ENCODE assay signal across 8 cellular contexts in the genomic region with DNA sequence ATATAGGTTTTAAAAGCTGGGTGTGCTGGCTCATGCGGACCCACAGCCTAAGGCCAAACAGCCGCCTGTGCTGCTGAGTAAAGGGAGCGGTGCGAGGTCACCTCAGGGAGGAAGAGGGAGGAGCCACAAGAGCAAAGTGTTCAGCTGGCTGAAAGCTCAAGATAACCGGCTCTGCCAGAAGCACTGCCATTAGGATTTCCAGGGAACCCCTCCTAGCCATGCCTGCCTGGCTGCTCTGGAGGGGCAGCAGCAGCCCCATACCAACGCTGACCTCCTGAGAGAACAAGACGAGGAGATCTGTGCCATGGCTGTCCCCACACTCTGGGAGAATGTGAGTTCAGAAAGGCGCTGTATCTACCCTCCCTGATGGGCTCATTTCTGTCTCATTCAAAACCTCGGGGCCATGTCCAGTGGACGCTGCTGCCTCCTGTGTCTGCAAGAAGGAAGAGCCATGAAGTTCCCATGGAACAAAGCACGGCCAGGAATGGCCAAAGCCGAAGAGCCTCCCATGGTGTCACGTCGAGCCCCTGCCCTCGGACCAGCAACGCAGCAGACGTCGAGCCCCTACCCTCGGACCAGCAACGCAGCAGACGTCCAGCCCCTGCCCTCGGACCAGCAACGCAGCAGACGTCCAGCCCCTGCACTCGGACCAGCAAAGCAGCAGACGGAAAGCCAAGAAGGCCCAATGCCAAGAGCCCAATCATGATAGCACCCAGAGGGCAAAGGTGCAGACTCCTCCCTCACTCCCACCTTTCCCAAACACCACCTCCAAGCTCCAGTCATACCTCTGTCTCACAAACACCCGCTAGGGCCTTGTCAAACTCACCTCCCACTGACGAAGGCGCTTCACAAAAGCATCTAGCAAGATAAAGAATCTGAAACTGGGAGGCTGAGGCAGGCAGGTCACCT.
A peak's percentile ranks its signal among the peaks of the same experiment; 100 is the strongest.
DNase-seq lines count a peak whose midpoint lies in the region; ATAC-seq, FAIRE-seq and TF ChIP-seq lines count a peak whose summit lies in the region.

No MANE protein-coding gene starts in this region.

- H3K9me3 ChIP-seq in HEK293 (ENCODE audit: control insufficient read depth, insufficient read depth, low read depth, low read length): no peaks in the 10 kb centered on the region
- H3K9me3 ChIP-seq in esophagus squamous epithelium: no peaks in the 10 kb centered on the region
- H3K9me3 ChIP-seq in trophoblast cell (ENCODE audit: insufficient read depth, low read depth, low read length): no peaks in the 10 kb centered on the region

- H3K4me3 ChIP-seq in HEK293 (ENCODE audit: low read depth, low read length) (no peak overlapping the region), esophagus squamous epithelium (peak overlapping the region in 1 of 4 donors; percentile 7), trophoblast cell (ENCODE audit: low read depth, low read length) (no peak overlapping the region)

- H3K27ac ChIP-seq in HEK293 (ENCODE audit: extremely low read depth, low read depth, low read length): peak overlapping the region; percentile 34; the same call in 1 of the 2 replicates
- H3K27ac ChIP-seq in esophagus squamous epithelium: peak overlapping the region; percentile 76 to 87 (median 82)
- H3K27ac ChIP-seq in trophoblast cell (ENCODE audit: low read depth, low read length): peak overlapping the region; percentile 46

- intact Hi-C loops in esophagus squamous epithelium (cut with DNase I): no loop called here

- H4K91ac ChIP-seq in trophoblast cell (ENCODE audit: low read depth, low read length): no peak overlapping the region

- H3K9ac ChIP-seq in trophoblast cell (ENCODE audit: low read length): no peak overlapping the region

- H3K79me2 ChIP-seq in trophoblast cell (ENCODE audit: control insufficient read depth, insufficient read depth, low read length, poor library complexity): peaks cover 40% of the 10 kb centered on the region

- H3K9me3 Mint-ChIP-seq in T-helper 1 cell treated with Interleukin-12 subunit alpha and Interleukin-12 subunit beta and Interleukin-4 antibody, amounts not matched to agents 30 μg/mL and 1 μg/mL, for 36 hours: no peaks in the 10 kb centered on the region

- no peak for TF ChIP-seq CTCF in HEK293 (tag by site-specific recombination; IDR thresholded peaks at IDR 0.05)
- TF ChIP-seq CTCF in esophagus squamous epithelium (IDR thresholded peaks at IDR 0.05): no peak
- TF ChIP-seq CTCF in D721Med (IDR thresholded peaks at IDR 0.05; ENCODE audit: insufficient read depth, missing control alignments): no peak

- no peak for FAIRE-seq in D721Med (lab: Jason Lieb, UNC)

- DNase-seq in esophagus squamous epithelium (lab: John Stamatoyannopoulos, UW) (no peak), trophoblast cell (peak; percentile 64 to 66), hypothalamus (lab: John Stamatoyannopoulos, UW) (no peak), D721Med (ENCODE audit: insufficient read length, low spot score) (no peak)

- peaks cover 51% of the 10 kb centered on the region for H3K4me1 Mint-ChIP-seq in T-helper 1 cell treated with Interleukin-12 subunit alpha and Interleukin-12 subunit beta and Interleukin-4 antibody, amounts not matched to agents 30 μg/mL and 1 μg/mL, for 36 hours (ENCODE audit: low read depth)

- CTCF ChIA-PET in HEK293 (lab: Yijun Ruan, JAX): interaction anchor here (0.5 to 1.4 kb wide), 2 partner anchors 27 to 258 kb away, joined by 3 to 6 read pairs; no protein-coding TSS in a partner anchor

- no peak overlapping the region for H2BK120ac ChIP-seq in trophoblast cell (ENCODE audit: insufficient read depth, low read length, poor library complexity)

- no peaks in the 10 kb centered on the region for H3K36me3 Mint-ChIP-seq in T-helper 1 cell treated with Interleukin-12 subunit alpha and Interleukin-12 subunit beta and Interleukin-4 antibody, amounts not matched to agents 30 μg/mL and 1 μg/mL, for 36 hours (ENCODE audit: low read depth)

- H4K8ac ChIP-seq in trophoblast cell (ENCODE audit: low read depth, low read length): no peak overlapping the region

- peaks cover 4% of the 10 kb centered on the region for H3K79me1 ChIP-seq in trophoblast cell (ENCODE audit: low read length)

- H3K27me3 ChIP-seq in esophagus squamous epithelium (no peaks in the 10 kb centered on the region), trophoblast cell (ENCODE audit: insufficient read depth, low read length) (no peaks in the 10 kb centered on the region)

- H3K36me3 ChIP-seq in HEK293 (ENCODE audit: control insufficient read depth in 2 of 2, insufficient read depth in 1 of 2, low read length in 2 of 2) (no peaks in the 10 kb centered on the region), esophagus squamous epithelium (no peaks in the 10 kb centered on the region), trophoblast cell (ENCODE audit: control insufficient read depth in 1 of 2, insufficient read depth in 2 of 2, low read length in 2 of 2) (no peaks in the 10 kb centered on the region)

- H3K27ac Mint-ChIP-seq in T-helper 1 cell treated with Interleukin-12 subunit alpha and Interleukin-12 subunit beta and Interleukin-4 antibody, amounts not matched to agents 30 μg/mL and 1 μg/mL, for 36 hours: peak overlapping the region; percentile 78

- POLR2A ChIA-PET in HEK293 (lab: Yijun Ruan, JAX): interaction anchor here (1.0 kb wide), 1 partner anchor 125 kb away, joined by 3 read pairs; the partner anchor contains the start of gene SPG7

- H3K27me3 Mint-ChIP-seq in T-helper 1 cell treated with Interleukin-12 subunit alpha and Interleukin-12 subunit beta and Interleukin-4 antibody, amounts not matched to agents 30 μg/mL and 1 μg/mL, for 36 hours (ENCODE audit: low read depth): no peaks in the 10 kb centered on the region

- H4K12ac ChIP-seq in trophoblast cell (ENCODE audit: low read depth, low read length): no peak overlapping the region

- H3K4me1 ChIP-seq in HEK293 (ENCODE audit: control insufficient read depth, insufficient read depth, low read length): peaks cover 9% of the 10 kb centered on the region
- peaks cover 55 to 100% (median 72%) of the 10 kb centered on the region in 3 donors for H3K4me1 ChIP-seq in esophagus squamous epithelium
- H3K4me1 ChIP-seq in trophoblast cell (ENCODE audit: control insufficient read depth in 1 of 2, insufficient read depth in 2 of 2, low read length in 2 of 2): peaks cover 9 to 16% of the 10 kb centered on the region in 2 experiments

- no peak overlapping the region for H2BK5ac ChIP-seq in trophoblast cell (ENCODE audit: low read depth, low read length, poor library complexity)

- peak overlapping the region; percentile 57 for H3K4me3 Mint-ChIP-seq in T-helper 1 cell treated with Interleukin-12 subunit alpha and Interleukin-12 subunit beta and Interleukin-4 antibody, amounts not matched to agents 30 μg/mL and 1 μg/mL, for 36 hours

- H3K23ac ChIP-seq in trophoblast cell (ENCODE audit: low read length): no peak overlapping the region

- 49 to 50% methylated on average over 8 to 13 of the region's 29 CpGs for WGBS in esophagus squamous epithelium, 2 donors
- WGBS in trophoblast cell (ENCODE audit: extremely low coverage, insufficient coverage, insufficient read length): no CpG with 5 or more reads among the region's 29 CpGs

- H3K4me2 ChIP-seq in trophoblast cell (ENCODE audit: low read length): peak overlapping the region; percentile 19

- no peak overlapping the region for H2BK12ac ChIP-seq in trophoblast cell (ENCODE audit: low read length)

- no peak overlapping the region for H3K14ac ChIP-seq in trophoblast cell (ENCODE audit: low read length)

- TF ChIP-seq POLR2A in esophagus squamous epithelium (IDR thresholded peaks at IDR 0.05): no peak

- peak overlapping the region; percentile 19 for H3K18ac ChIP-seq in trophoblast cell (ENCODE audit: low read length)

- H3K4ac ChIP-seq in trophoblast cell (ENCODE audit: low read depth, low read length): no peak overlapping the region

- ATAC-seq in GM21737 (IDR thresholded peaks at IDR 0.05; ENCODE audit: unreplicated experiment) (no peak), HG02642 (IDR thresholded peaks at IDR 0.05; ENCODE audit: poor library complexity, unreplicated experiment) (no peak)

- H2AFZ ChIP-seq in trophoblast cell (ENCODE audit: insufficient read depth, low read length, poor library complexity): no peak overlapping the region

- H2AK5ac ChIP-seq in trophoblast cell (ENCODE audit: low read length): no peak overlapping the region

TF ChIP-seq in HEK293, 187 proteins besides CTCF, POLR2A, EP300 and RAD21:
- TF ChIP-seq ZNF175 (tag by site-specific recombination; IDR thresholded peaks at IDR 0.05): no peak
- TF ChIP-seq ZNF214 (tag by site-specific recombination; IDR thresholded peaks at IDR 0.05; ENCODE audit: borderline replicate concordance): no peak
- TF ChIP-seq ZNF112 (tag by site-specific recombination; IDR thresholded peaks at IDR 0.05): no peak
- no peak for TF ChIP-seq ZNF248 (tag by site-specific recombination; IDR thresholded peaks at IDR 0.05)
- TF ChIP-seq, protein P1, sequence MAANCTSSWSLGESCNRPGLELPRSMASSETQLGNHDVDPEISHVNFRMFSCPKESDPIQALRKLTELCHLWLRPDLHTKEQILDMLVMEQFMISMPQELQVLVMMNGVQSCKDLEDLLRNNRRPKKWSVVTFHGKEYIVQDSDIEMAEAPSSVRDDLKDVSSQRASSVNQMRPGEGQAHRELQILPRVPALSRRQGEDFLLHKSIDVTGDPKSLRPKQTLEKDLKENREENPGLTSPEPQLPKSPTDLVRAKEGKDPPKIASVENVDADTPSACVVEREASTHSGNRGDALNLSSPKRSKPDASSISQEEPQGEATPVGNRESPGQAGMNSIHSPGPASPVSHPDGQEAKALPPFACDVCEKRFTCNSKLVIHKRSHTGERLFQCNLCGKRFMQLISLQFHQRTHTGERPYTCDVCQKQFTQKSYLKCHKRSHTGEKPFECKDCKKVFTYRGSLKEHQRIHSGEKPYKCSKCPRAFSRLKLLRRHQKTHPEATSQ (tag by site-specific recombination; IDR thresholded peaks at IDR 0.05): no peak
- TF ChIP-seq ZNF600 (tag by site-specific recombination; IDR thresholded peaks at IDR 0.05): peak; percentile 68
- no peak for TF ChIP-seq KLF7 (tag by site-specific recombination; IDR thresholded peaks at IDR 0.05; ENCODE audit: borderline replicate concordance)
- TF ChIP-seq KLF1 (tag by site-specific recombination; IDR thresholded peaks at IDR 0.05): 0 out of 2 replicates have a peak, but pooled peaks have one; percentile 42
- peak; percentile 51 for TF ChIP-seq ZFHX2 (tag by site-specific recombination; conservative IDR thresholded peaks at IDR 0.05)
- TF ChIP-seq ZNF791 (tag by site-specific recombination; IDR thresholded peaks at IDR 0.05): no peak
- TF ChIP-seq EGR2 (tag by site-specific recombination; IDR thresholded peaks at IDR 0.05; ENCODE audit: low read depth): peak; percentile 81
- TF ChIP-seq ZNF341 (tag by site-specific recombination; IDR thresholded peaks at IDR 0.05; ENCODE audit: low read depth): peak; percentile 69
- peak; percentile 34; the same call in 1 of the 2 replicates for TF ChIP-seq ZBTB17 (tag by site-specific recombination; IDR thresholded peaks at IDR 0.05)
- TF ChIP-seq ZNF311 (tag by site-specific recombination; IDR thresholded peaks at IDR 0.05; ENCODE audit: borderline replicate concordance): no peak

Comparison
In these comparisons a context has a peak if more than half of its experiments do, and no peak if none do; other contexts are left out.
1. DNase-seq: peak in trophoblast cell (2 of 2); none in esophagus squamous epithelium (single experiment), hypothalamus (0 of 51) and D721Med (single experiment).
2. Peak in every context shown above with its lines, with median percentiles within 50 percentile points of each other: H3K27ac ChIP-seq.